ENCODE assay signal across 1 cellular context in genomic region chr9:6759114-6759977, GRCh38.
TF ChIP-seq lines count a peak whose summit lies in the region.

No MANE protein-coding gene starts in this region.

TF ChIP-seq in IMR-90, 13 proteins besides CTCF, POLR2A, EP300 and RAD21 (continued from another document):
- TF ChIP-seq ELK1 (IDR thresholded peaks at IDR 0.05; ENCODE audit: borderline replicate concordance, low read depth, low read length) (no peak), MAFK (IDR thresholded peaks at IDR 0.05; ENCODE audit: low read depth, low read length) (no peak), MXI1 (IDR thresholded peaks at IDR 0.05; ENCODE audit: borderline replicate concordance, low read depth, low read length) (no peak; the same call in 1 of the 2 replicates), NFE2L2 (IDR thresholded peaks at IDR 0.05; ENCODE audit: low read depth, low read length) (no peak), SMC3 (IDR thresholded peaks at IDR 0.05; ENCODE audit: low read depth, low read length) (no peak), CHD1 (IDR thresholded peaks at IDR 0.05; ENCODE audit: low read depth, low read length) (no peak)
TF ChIP-seq in IMR-90: peak in this region for 0.
